26 cellular contexts compared by ENCODE assay signal in genomic region chr11:1358286-1358685, GRCh38. TPM values are rescaled to one million over a fixed set of nuclear protein-coding genes. Genes with fewer than 3 reads are reported as not detected.
DNase-seq lines count a peak whose midpoint lies in the region; ATAC-seq, FAIRE-seq and TF ChIP-seq lines count a peak whose summit lies in the region.
"Had no signal": no experiment of that assay in that cellular context is flagged by ENCODE, and none has a peak within 500 bp of the region (broad histone marks: within the 10 kb centered on the region; RNA-seq: fewer than 3 reads in every experiment).

No MANE protein-coding gene starts in this region.

- H3K27ac Mint-ChIP-seq in activated CD8-positive, alpha-beta T cell treated with anti-CD3 and anti-CD28 coated beads for 36 hours, result no peak overlapping the region
- H3K27ac Mint-ChIP-seq: activated naive CD4-positive, alpha-beta T cell treated with anti-CD3 and anti-CD28 coated beads, Interleukin-2, amount 10 ng/mL, durations not matched to agents 7 days and 5 days; activated T-cell treated with anti-CD3 and anti-CD28 coated beads, Interleukin-2, amount 50 U/mL, for 72 hours; naive thymus-derived CD4-positive, alpha-beta T cell; T-cell had no signal

- H4K20me1 ChIP-seq in HepG2 (ENCODE audit: insufficient read depth, low read length), result no peaks in the 10 kb centered on the region
- H4K20me1 ChIP-seq in PC-9 (ENCODE audit: insufficient read depth), result no peaks in the 10 kb centered on the region

- H3K36me3 Mint-ChIP-seq in activated CD8-positive, alpha-beta T cell treated with anti-CD3 and anti-CD28 coated beads for 36 hours (ENCODE audit: low read depth), result no peaks in the 10 kb centered on the region
- H3K36me3 Mint-ChIP-seq: activated naive CD4-positive, alpha-beta T cell treated with anti-CD3 and anti-CD28 coated beads, Interleukin-2, amount 10 ng/mL, durations not matched to agents 7 days and 5 days; naive thymus-derived CD4-positive, alpha-beta T cell; T-cell had no signal

- H3K36me3 ChIP-seq in NT2/D1 (ENCODE audit: insufficient read depth, insufficient read length, low read length) (no peaks in the 10 kb centered on the region), cardiac muscle cell (no peaks in the 10 kb centered on the region), HepG2 (replicated peaks in 1 of 2; ENCODE audit: control insufficient read depth in 1 of 2, insufficient read depth in 2 of 2, low read length in 2 of 2) (no peaks in the 10 kb centered on the region), PC-9 (ENCODE audit: low read depth) (no peaks in the 10 kb centered on the region)

- no peak for TF ChIP-seq POLR2A in HepG2 (IDR thresholded peaks at IDR 0.05; ENCODE audit: insufficient read depth in 1 of 2, low read depth in 2 of 2, low read length in 2 of 2)

- CTCF ChIA-PET in HepG2 (lab: Yijun Ruan, JAX; ENCODE audit: low intra/inter-chr PET ratio, low total read pairs), result no interaction called here
- CTCF ChIA-PET in PC-9 (lab: Charles Lee), result no interaction called here
- CTCF ChIA-PET in activated CD8-positive, alpha-beta T cell treated with anti-CD3 and anti-CD28 coated beads for 36 hours (lab: Charles Lee), result no interaction called here

- intact Hi-C loops in HepG2 (cut with micrococcal nuclease; ENCODE audit: unreplicated experiment), result loop anchor here (5.0 kb wide), 1 partner anchor 96 kb away; no protein-coding TSS in a partner anchor
- intact Hi-C loops in PC-9 (cut with micrococcal nuclease; ENCODE audit: unreplicated experiment), result no loop called here
- intact Hi-C loops in activated CD8-positive, alpha-beta T cell treated with anti-CD3 and anti-CD28 coated beads for 36 hours (cut with micrococcal nuclease), result no loop called here

- no peak overlapping the region for H3K4me3 Mint-ChIP-seq in activated CD8-positive, alpha-beta T cell treated with anti-CD3 and anti-CD28 coated beads for 36 hours
- H3K4me3 Mint-ChIP-seq: activated naive CD4-positive, alpha-beta T cell treated with anti-CD3 and anti-CD28 coated beads, Interleukin-2, amount 10 ng/mL, durations not matched to agents 7 days and 5 days; activated T-cell treated with anti-CD3 and anti-CD28 coated beads, Interleukin-2, amount 50 U/mL, for 72 hours; naive thymus-derived CD4-positive, alpha-beta T cell; T-cell had no signal

- H3K4me2 ChIP-seq in HepG2 (ENCODE audit: low read depth, low read length) (peak overlapping the region; percentile 10; the same call in 1 of the 2 replicates), PC-9 (no peak overlapping the region)
- H3K4me2 ChIP-seq: KMS-11 had no signal

- peak; percentile 70 for DNase-seq in AG08396 (ENCODE audit: low spot score)
- no peak for DNase-seq in NT2/D1 (ENCODE audit: low read depth, low spot score)
- peak in 1 of 2 donors; percentile 69 for DNase-seq in cardiac muscle cell (ENCODE audit: low read depth in 1 of 2, low spot score in 1 of 2)
- no peak for DNase-seq in HepG2 (ENCODE audit: low spot score)
- no peak for DNase-seq in UCSD-AML1 (lab: John Stamatoyannopoulos, UW; ENCODE audit: unreplicated experiment)
- no peak for DNase-seq in NCI-H146 treated with DMSO at 0.1 percent for 48 hours (lab: John Stamatoyannopoulos, UW; ENCODE audit: unreplicated experiment)
- no peak for DNase-seq in PC-9
- DNase-seq in activated CD8-positive, alpha-beta T cell treated with anti-CD3 and anti-CD28 coated beads for 36 hours, result no peak
- DNase-seq: activated CD4-positive, alpha-beta T cell treated with anti-CD3 and anti-CD28 coated beads for 4 hours; activated naive CD4-positive, alpha-beta T cell treated with anti-CD3 and anti-CD28 coated beads, Interleukin-2, amount 10 ng/mL, durations not matched to agents 7 days and 5 days; activated T-cell treated with anti-CD3 and anti-CD28 coated beads, Interleukin-2, amount 50 U/mL, for 72 hours; anterior cingulate cortex; central memory CD4-positive, alpha-beta T cell; kidney glomerular epithelial cell; mesendoderm; NCI-H1694; NCI-H2171; NCI-H524 treated with DMSO at 0.1 percent for 48 hours; SHP77; T-cell had no signal

- peaks cover 17% of the 10 kb centered on the region for H3K4me1 ChIP-seq in NT2/D1 (ENCODE audit: insufficient read depth, insufficient read length)
- no peaks in the 10 kb centered on the region for H3K4me1 ChIP-seq in cardiac muscle cell (ENCODE audit: low read depth)
- H3K4me1 ChIP-seq in HepG2 (ENCODE audit: insufficient read depth, low read length), result peaks cover 13% of the 10 kb centered on the region; the same call in 1 of the 2 replicates
- H3K4me1 ChIP-seq in PC-9 (replicated peaks; ENCODE audit: insufficient read depth), result no peaks in the 10 kb centered on the region

- TF ChIP-seq RAD21 in HepG2 (CRISPR knock-in tag; IDR thresholded peaks at IDR 0.05), result no peak

- ATAC-seq in HepG2, result peak; percentile 67
- no peak for ATAC-seq in activated CD8-positive, alpha-beta T cell treated with anti-CD3 and anti-CD28 coated beads for 36 hours
- ATAC-seq: activated T-cell treated with anti-CD3 and anti-CD28 coated beads, Interleukin-2, amount 50 U/mL, for 72 hours; naive thymus-derived CD4-positive, alpha-beta T cell; T-cell had no signal

- no peaks in the 10 kb centered on the region for H3K9me2 ChIP-seq in PC-9 (ENCODE audit: insufficient read depth)

- H3K27me3 ChIP-seq in NT2/D1 (ENCODE audit: insufficient read depth, insufficient read length) (peaks cover 5% of the 10 kb centered on the region), cardiac muscle cell (no peaks in the 10 kb centered on the region), HepG2 (ENCODE audit: control insufficient read depth in 1 of 2, insufficient read depth in 2 of 2, low read length in 2 of 2) (peaks cover 2 to 70% of the 10 kb centered on the region in 2 experiments; a peak in 4 of 5 replicates), PC-9 (ENCODE audit: insufficient read depth, low read depth) (peaks cover 24% of the 10 kb centered on the region)

- H3K9me3 Mint-ChIP-seq in activated CD8-positive, alpha-beta T cell treated with anti-CD3 and anti-CD28 coated beads for 36 hours, result no peaks in the 10 kb centered on the region
- H3K9me3 Mint-ChIP-seq: activated naive CD4-positive, alpha-beta T cell treated with anti-CD3 and anti-CD28 coated beads, Interleukin-2, amount 10 ng/mL, durations not matched to agents 7 days and 5 days; activated T-cell treated with anti-CD3 and anti-CD28 coated beads, Interleukin-2, amount 50 U/mL, for 72 hours; T-cell had no signal

- H3K9me3 ChIP-seq in NT2/D1 (ENCODE audit: insufficient read depth, low read length) (peaks cover 9% of the 10 kb centered on the region), cardiac muscle cell (ENCODE audit: low read depth) (no peaks in the 10 kb centered on the region), HepG2 (ENCODE audit: low read length) (no peaks in the 10 kb centered on the region), PC-9 (ENCODE audit: insufficient read depth, low read depth) (no peaks in the 10 kb centered on the region)

- POLR2A ChIA-PET in HepG2 (lab: Yijun Ruan, JAX) (no interaction called here), PC-9 (lab: Charles Lee; ENCODE audit: unreplicated experiment) (no interaction called here)
- POLR2A ChIA-PET in activated CD8-positive, alpha-beta T cell treated with anti-CD3 and anti-CD28 coated beads for 36 hours (lab: Charles Lee), result no interaction called here

- no peak overlapping the region for H3K27ac ChIP-seq in cardiac muscle cell
- no peak overlapping the region for H3K27ac ChIP-seq in HepG2 (ENCODE audit: extremely low read length, insufficient read depth, low read length)
- H3K27ac ChIP-seq in PC-9, result no peak overlapping the region
- H3K27ac ChIP-seq: KMS-11 had no signal

- no peaks in the 10 kb centered on the region for H3K4me1 Mint-ChIP-seq in activated CD8-positive, alpha-beta T cell treated with anti-CD3 and anti-CD28 coated beads for 36 hours (ENCODE audit: low read depth)
- H3K4me1 Mint-ChIP-seq: activated naive CD4-positive, alpha-beta T cell treated with anti-CD3 and anti-CD28 coated beads, Interleukin-2, amount 10 ng/mL, durations not matched to agents 7 days and 5 days; T-cell had no signal

- H3K79me2 ChIP-seq in HepG2 (ENCODE audit: insufficient read depth, low read length) (no peaks in the 10 kb centered on the region), PC-9 (ENCODE audit: low read depth) (no peaks in the 10 kb centered on the region)

- in situ Hi-C loops in HepG2 (cut with HindIII; ENCODE audit: extremely low pct_ligation_motif_present, low pct_unique_long_range_greater_than_20kb), result no loop called here

- H3K9ac ChIP-seq in NT2/D1 (ENCODE audit: insufficient read length, low read depth) (peak overlapping the region; percentile 21), HepG2 (ENCODE audit: insufficient read depth, low read depth, low read length) (no peak overlapping the region)
- H3K9ac ChIP-seq: KMS-11 had no signal

- peaks cover 11% of the 10 kb centered on the region for H3K27me3 Mint-ChIP-seq in activated CD8-positive, alpha-beta T cell treated with anti-CD3 and anti-CD28 coated beads for 36 hours

- H3F3A ChIP-seq in PC-9 (ENCODE audit: insufficient read depth, low read depth), result no peaks in the 10 kb centered on the region

- WGBS in HepG2 (ENCODE audit: low lambda C conversion rate), result 10% methylated on average over 8 of the region's 16 CpGs

- no TSS peak for BruUV-seq in HepG2 (replicated peaks; lab: Mats Ljungman, UMichigan)
- BruUV-seq in PC-9 (replicated peaks; lab: Mats Ljungman, UMichigan), result no TSS peak

- H2AFZ ChIP-seq in HepG2 (ENCODE audit: low read length) (no peak overlapping the region), PC-9 (no peak overlapping the region)

- TF ChIP-seq CTCF in cardiac muscle cell (IDR thresholded peaks at IDR 0.05; ENCODE audit: low read depth, low read length) (peak; percentile 5), HepG2 (CRISPR knock-in tag; IDR thresholded peaks at IDR 0.05) (peak; percentile 64), PC-9 (conservative IDR thresholded peaks at IDR 0.05) (no peak)
- no peak for TF ChIP-seq CTCF in activated CD8-positive, alpha-beta T cell treated with anti-CD3 and anti-CD28 coated beads for 36 hours (IDR thresholded peaks at IDR 0.05)

- no peak for FAIRE-seq in HepG2 (lab: Jason Lieb, UNC)
- FAIRE-seq: D721Med, frontal cortex, TTC549, urothelium cell line had no signal

- H3K4me3 ChIP-seq in NT2/D1 (ENCODE audit: insufficient read length, low read depth), result no peak overlapping the region
- H3K4me3 ChIP-seq in cardiac muscle cell, result no peak overlapping the region
- H3K4me3 ChIP-seq in HepG2 (replicated peaks in 1 of 3; ENCODE audit: insufficient read depth in 1 of 3, low read depth in 2 of 3, low read length in 3 of 3), result no peak overlapping the region
- no peak overlapping the region for H3K4me3 ChIP-seq in PC-9

- no peak for TF ChIP-seq EP300 in HepG2 (IDR thresholded peaks at IDR 0.05; ENCODE audit: low read depth in 2 of 2, low read length in 2 of 2)
- TF ChIP-seq EP300 in HepG2 (CRISPR knock-in tag; IDR thresholded peaks at IDR 0.05; ENCODE audit: borderline replicate concordance), result no peak

RNA-seq across cellular contexts. Expression of gene BRSK2, which starts 31.4 kb away (rescaled TPM):
- total RNA-seq in cardiac muscle cell (0.69 and 3.0 TPM in 2 replicates), HepG2 (2016; rRNA removed; fragmentation: Illumina TruSeq; extraction: Trizol) (0.84 and 1.1 TPM in 2 replicates), PC-9 (2021) (2.7 and 2.9 TPM in 2 replicates)
- polyA plus RNA-seq in cardiac muscle cell (1.2 and 2.7 TPM in 2 replicates), HepG2 (2011; rRNA removed) (0.74 and 2.3 TPM in 2 replicates)
- total RNA-seq in HepG2 (2016; cell fraction: cytosol; rRNA removed; fragmentation: Illumina TruSeq; extraction: Trizol; ENCODE audit: low read depth), result 0.35 and 0.40 TPM in 2 replicates
- 0.19 and 0.93 TPM in 2 replicates for total RNA-seq in HepG2 (2016; cell fraction: insoluble cytoplasmic fraction; rRNA removed; fragmentation: Illumina TruSeq; extraction: Trizol)
- total RNA-seq in HepG2 (2016; cell fraction: membrane; rRNA removed; fragmentation: Illumina TruSeq; extraction: Trizol), result 1.1 and 1.3 TPM in 2 replicates
- total RNA-seq in HepG2 (2016; cell fraction: nucleus; rRNA removed; fragmentation: Illumina TruSeq; extraction: Trizol), result 1.3 and 1.7 TPM in 2 replicates
- 0.62 and 0.65 TPM in 2 replicates for polyA plus RNA-seq in HepG2 (2011; cell fraction: cytosol; rRNA removed)
- 7.2 and 9.9 TPM in 2 replicates for polyA plus RNA-seq in HepG2 (2011; cell fraction: nucleus; rRNA removed)
- 0.54 and 1.4 TPM in 2 replicates for polyA plus RNA-seq in HepG2 (2012)
- polyA plus RNA-seq in HepG2 (2016; cell fraction: cytosol; fragmentation: Illumina TruSeq; extraction: Trizol; ENCODE audit: low read depth), result 0.18 and 0.59 TPM in 2 replicates
- 0.59 and 0.72 TPM in 2 replicates for polyA plus RNA-seq in HepG2 (2016; cell fraction: insoluble cytoplasmic fraction; fragmentation: Illumina TruSeq; extraction: Trizol; ENCODE audit: low read depth)
- polyA plus RNA-seq in HepG2 (2016; cell fraction: membrane; fragmentation: Illumina TruSeq; extraction: Trizol; ENCODE audit: low read depth), result 0.64 and 0.85 TPM in 2 replicates
- 1.8 and 3.3 TPM in 2 replicates for polyA plus RNA-seq in HepG2 (2016; cell fraction: nucleus; fragmentation: Illumina TruSeq; extraction: Trizol; ENCODE audit: insufficient read depth, low read depth)
- polyA minus RNA-seq in HepG2 (2011; rRNA and poly(A)+ RNA removed; ENCODE audit: low replicate concordance), result 0.62 and 1.2 TPM in 2 replicates
- 0.88 and 1.3 TPM in 2 replicates for polyA minus RNA-seq in HepG2 (2011; cell fraction: cytosol; rRNA and poly(A)+ RNA removed)
- polyA minus RNA-seq in HepG2 (2011; cell fraction: nucleus; rRNA and poly(A)+ RNA removed), result 0.90 and 3.0 TPM in 2 replicates
- total RNA-seq in activated CD8-positive, alpha-beta T cell treated with anti-CD3 and anti-CD28 coated beads for 36 hours, result 1 to 10 TPM; 1.1 to 2.0 TPM
- polyA plus RNA-seq: naive thymus-derived CD4-positive, alpha-beta T cell had no signal

RNA-seq across cellular contexts. Expression of gene TOLLIP, which starts 48.9 kb away (rescaled TPM):
- total RNA-seq in cardiac muscle cell, result 34.7 and 39.0 TPM in 2 replicates
- 58.7 and 61.8 TPM in 2 replicates for polyA plus RNA-seq in cardiac muscle cell
- total RNA-seq in HepG2 (2016; rRNA removed; fragmentation: Illumina TruSeq; extraction: Trizol), result 19.4 and 25.9 TPM in 2 replicates
- 21.8 and 24.1 TPM in 2 replicates for total RNA-seq in HepG2 (2016; cell fraction: cytosol; rRNA removed; fragmentation: Illumina TruSeq; extraction: Trizol; ENCODE audit: low read depth)
- total RNA-seq in HepG2 (2016; cell fraction: insoluble cytoplasmic fraction; rRNA removed; fragmentation: Illumina TruSeq; extraction: Trizol), result 18.0 and 24.4 TPM in 2 replicates
- total RNA-seq in HepG2 (2016; cell fraction: membrane; rRNA removed; fragmentation: Illumina TruSeq; extraction: Trizol), result 16.0 and 17.9 TPM in 2 replicates
- 11.3 and 14.6 TPM in 2 replicates for total RNA-seq in HepG2 (2016; cell fraction: nucleus; rRNA removed; fragmentation: Illumina TruSeq; extraction: Trizol)
- 44.2 and 47.5 TPM in 2 replicates for polyA plus RNA-seq in HepG2 (2011; rRNA removed)
- 27.1 and 38.7 TPM in 2 replicates for polyA plus RNA-seq in HepG2 (2011; cell fraction: cytosol; rRNA removed)
- polyA plus RNA-seq in HepG2 (2011; cell fraction: nucleus; rRNA removed), result 59.6 and 61.9 TPM in 2 replicates
- polyA plus RNA-seq in HepG2 (2012), result 31.4 and 32.5 TPM in 2 replicates
- polyA plus RNA-seq in HepG2 (2016; cell fraction: cytosol; fragmentation: Illumina TruSeq; extraction: Trizol; ENCODE audit: low read depth), result 23.1 and 26.1 TPM in 2 replicates
- polyA plus RNA-seq in HepG2 (2016; cell fraction: insoluble cytoplasmic fraction; fragmentation: Illumina TruSeq; extraction: Trizol; ENCODE audit: low read depth), result 40.7 and 53.4 TPM in 2 replicates
- 25.9 and 29.3 TPM in 2 replicates for polyA plus RNA-seq in HepG2 (2016; cell fraction: membrane; fragmentation: Illumina TruSeq; extraction: Trizol; ENCODE audit: low read depth)
- 27.5 and 35.7 TPM in 2 replicates for polyA plus RNA-seq in HepG2 (2016; cell fraction: nucleus; fragmentation: Illumina TruSeq; extraction: Trizol; ENCODE audit: insufficient read depth, low read depth)
- polyA minus RNA-seq in HepG2 (2011; rRNA and poly(A)+ RNA removed; ENCODE audit: low replicate concordance), result 19.2 and 101 TPM in 2 replicates
- 14.2 and 15.4 TPM in 2 replicates for polyA minus RNA-seq in HepG2 (2011; cell fraction: cytosol; rRNA and poly(A)+ RNA removed)
- 17.4 and 24.5 TPM in 2 replicates for polyA minus RNA-seq in HepG2 (2011; cell fraction: nucleus; rRNA and poly(A)+ RNA removed)
- 29.5 and 35.8 TPM in 2 replicates for total RNA-seq in PC-9 (2021)
- 10 to 100 TPM; 32.4 to 33.1 TPM for total RNA-seq in activated CD8-positive, alpha-beta T cell treated with anti-CD3 and anti-CD28 coated beads for 36 hours

Comparison
In these comparisons a context has a peak if more than half of its experiments do, and no peak if none do; other contexts are left out.
1. CTCF ChIP-seq: peak in cardiac muscle cell (single experiment) and HepG2 (single experiment); none in PC-9 (single experiment) and activated CD8-positive, alpha-beta T cell treated with anti-CD3 and anti-CD28 coated beads for 36 hours (single experiment).